ENCODE assay signal across 28 cellular contexts in the genomic region with DNA sequence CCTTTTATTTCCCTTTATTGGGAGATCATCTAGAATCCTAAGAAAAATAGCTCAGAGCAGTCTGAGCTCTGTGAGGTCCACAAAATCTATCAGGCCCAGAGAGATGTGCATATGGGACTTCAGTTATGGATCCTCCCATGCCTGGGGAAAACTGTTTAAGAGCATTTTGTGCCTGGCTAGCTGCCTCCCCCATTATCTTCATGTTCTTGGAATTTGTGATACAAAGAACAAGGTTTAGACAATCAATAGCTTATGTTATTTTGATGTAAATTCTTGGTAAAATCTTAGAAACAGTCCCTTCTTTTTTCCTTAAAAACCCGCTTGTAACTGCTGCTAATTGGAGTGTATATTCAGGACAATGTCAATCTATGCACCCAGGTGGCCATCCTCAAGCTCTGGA.
"Had no signal": no experiment of that assay in that cellular context is flagged by ENCODE, and none has a peak within 500 bp of the region (broad histone marks: within the 10 kb centered on the region; RNA-seq: fewer than 3 reads in every experiment).

No MANE protein-coding gene starts in this region.

- DNase-seq: activated CD4-positive, alpha-beta T cell treated with anti-CD3 and anti-CD28 coated beads, Interleukin-2, amount 50 U/mL, for 4 hours; activated CD8-positive, alpha-beta memory T cell treated with anti-CD3 and anti-CD28 coated beads for 24 hours; activated effector memory CD4-positive, alpha-beta T cell treated with Interleukin-2 at 50 U/mL for 16 hours; activated naive CD4-positive, alpha-beta T cell treated with anti-CD3 and anti-CD28 coated beads for 36 hours; activated naive CD8-positive, alpha-beta T cell treated with anti-CD3 and anti-CD28 coated beads, Interleukin-2, amount 10 ng/mL, durations not matched to agents 7 days and 5 days; amniotic stem cell; brain microvascular endothelial cell; cortex of kidney; effector memory CD8-positive, alpha-beta T cell; hippocampal formation; left cardiac atrium; left ventricle myocardium superior; nucleus accumbens; psoas muscle; sigmoid colon; small intestine; stimulated activated CD4-positive, alpha-beta T cell treated with anti-CD3 and anti-CD28 coated beads, Interleukin-1b, Interleukin-23, amount 100 ng/mL, for 48 hours; stimulated activated CD4-positive, alpha-beta T cell treated with anti-CD3 and anti-CD28 coated beads, Interleukin-4, amount 100 ng/mL, for 4 hours; stimulated activated CD8-positive, alpha-beta memory T cell treated with anti-CD3 and anti-CD28 coated beads, Interleukin-4, amount 100 ng/mL, for 48 hours; stimulated activated naive CD4-positive, alpha-beta T cell; T-helper 2 cell; testis; transverse colon had no signal

- FAIRE-seq: astrocyte, endothelial cell of umbilical vein, keratinocyte, small intestine had no signal

- H3K9me3 ChIP-seq: gastroesophageal sphincter, psoas muscle, sigmoid colon, testis, transverse colon had no signal

- H3K27me3 Mint-ChIP-seq: activated naive CD8-positive, alpha-beta T cell treated with anti-CD3 and anti-CD28 coated beads, Interleukin-2, amount 10 ng/mL, durations not matched to agents 7 days and 5 days had no signal

- H3K4me1 ChIP-seq: gastroesophageal sphincter, psoas muscle, testis had no signal

- ATAC-seq: effector memory CD8-positive, alpha-beta T cell; gastroesophageal sphincter; left cardiac atrium; left ventricle myocardium superior; psoas muscle had no signal

- H2AFZ ChIP-seq: parathyroid adenoma had no signal

- H3K27ac Mint-ChIP-seq: activated naive CD4-positive, alpha-beta T cell treated with anti-CD3 and anti-CD28 coated beads for 36 hours; activated naive CD8-positive, alpha-beta T cell treated with anti-CD3 and anti-CD28 coated beads, Interleukin-2, amount 10 ng/mL, durations not matched to agents 7 days and 5 days; effector memory CD8-positive, alpha-beta T cell had no signal

- H3K27ac ChIP-seq: brain microvascular endothelial cell, gastroesophageal sphincter, parathyroid adenoma, psoas muscle, sigmoid colon, testis, transverse colon had no signal

- H3K9me3 Mint-ChIP-seq: activated naive CD4-positive, alpha-beta T cell treated with anti-CD3 and anti-CD28 coated beads for 36 hours; activated naive CD8-positive, alpha-beta T cell treated with anti-CD3 and anti-CD28 coated beads, Interleukin-2, amount 10 ng/mL, durations not matched to agents 7 days and 5 days; effector memory CD8-positive, alpha-beta T cell had no signal

- H3K36me3 ChIP-seq: brain microvascular endothelial cell, gastroesophageal sphincter, sigmoid colon, transverse colon had no signal

- H3K4me3 ChIP-seq: gastroesophageal sphincter, psoas muscle, sigmoid colon, testis, transverse colon had no signal

- H3K4me3 Mint-ChIP-seq: activated naive CD4-positive, alpha-beta T cell treated with anti-CD3 and anti-CD28 coated beads for 36 hours; activated naive CD8-positive, alpha-beta T cell treated with anti-CD3 and anti-CD28 coated beads, Interleukin-2, amount 10 ng/mL, durations not matched to agents 7 days and 5 days; effector memory CD8-positive, alpha-beta T cell had no signal

- H3K9ac ChIP-seq: parathyroid adenoma had no signal

- H3K27me3 ChIP-seq: brain microvascular endothelial cell, gastroesophageal sphincter, sigmoid colon, testis, transverse colon had no signal
